ENCODE assay signal across 9 cellular contexts in the genomic region with DNA sequence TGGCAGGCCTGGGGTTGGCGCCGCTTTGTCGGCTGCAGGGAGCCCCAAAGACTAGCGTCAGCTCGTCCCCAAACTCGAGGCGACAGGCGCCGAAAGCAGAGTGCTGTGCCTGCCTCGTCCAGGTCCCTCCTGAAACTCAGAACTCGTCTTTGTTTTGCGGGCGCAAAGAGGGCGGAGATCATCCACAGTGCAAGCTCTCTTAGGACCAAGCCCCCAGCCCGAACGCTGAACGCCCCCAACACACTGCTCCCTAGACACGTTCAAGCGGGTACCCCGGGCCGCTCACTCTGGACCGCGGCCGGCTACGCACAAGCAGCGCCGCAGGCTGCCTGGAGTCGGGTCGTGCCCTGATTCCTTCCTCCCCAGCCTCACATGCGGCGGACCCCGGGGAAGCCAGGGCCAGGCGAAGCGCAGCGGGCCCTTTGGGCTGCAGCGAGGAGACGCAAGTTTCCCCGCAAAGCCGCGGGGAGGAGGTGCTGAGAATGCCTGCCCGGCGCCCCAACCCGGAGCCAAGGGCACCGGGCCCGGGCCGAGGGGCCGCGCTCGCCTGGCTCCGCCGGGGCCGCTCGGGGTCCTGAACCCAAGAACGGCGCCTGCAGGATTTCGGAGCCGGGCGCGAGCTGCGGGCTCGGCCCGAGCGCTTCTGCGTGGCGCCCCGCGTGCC. TPM values are rescaled to one million over a fixed set of nuclear protein-coding genes. Genes with fewer than 3 reads are reported as not detected.
DNase-seq lines count a peak whose midpoint lies in the region; ATAC-seq and TF ChIP-seq lines count a peak whose summit lies in the region.
"Had no signal": no experiment of that assay in that cellular context is flagged by ENCODE, and none has a peak within 500 bp of the region (broad histone marks: within the 10 kb centered on the region; RNA-seq: fewer than 3 reads in every experiment).

No MANE protein-coding gene starts in this region.

- H3K27ac ChIP-seq in left ventricle myocardium inferior (replicated peaks) (no peak overlapping the region), right atrium auricular region (no peak overlapping the region), lung (ENCODE audit: low read depth in 1 of 2, low read length in 1 of 2) (no peak overlapping the region), urinary bladder (ENCODE audit: low read depth) (no peak overlapping the region)

- H3K9me3 ChIP-seq in left ventricle myocardium inferior (replicated peaks): no peaks in the 10 kb centered on the region
- no peaks in the 10 kb centered on the region for H3K9me3 ChIP-seq in right atrium auricular region
- peaks cover 0 to 4% of the 10 kb centered on the region in 2 donors for H3K9me3 ChIP-seq in lung (ENCODE audit: control insufficient read depth in 2 of 2, insufficient read depth in 1 of 2, low read length in 1 of 2)

- intact Hi-C loops in left ventricle myocardium inferior (cut with micrococcal nuclease): no loop called here

- H3K4me1 Mint-ChIP-seq in activated naive CD8-positive, alpha-beta T cell treated with anti-CD3 and anti-CD28 coated beads, Interleukin-2, amount 50 U/mL, for 24 hours: peaks cover 11% of the 10 kb centered on the region

- H3K4me3 ChIP-seq in left ventricle myocardium inferior (peak overlapping the region; percentile 61), right atrium auricular region (peak overlapping the region in 1 of 2 donors; percentile 45), lung (no peak overlapping the region), urinary bladder (ENCODE audit: low read depth, low read length) (peak overlapping the region; percentile 55)
- H3K4me3 ChIP-seq: K562 had no signal

- no peaks in the 10 kb centered on the region for H3K36me3 ChIP-seq in left ventricle myocardium inferior
- no peaks in the 10 kb centered on the region for H3K36me3 ChIP-seq in right atrium auricular region
- H3K36me3 ChIP-seq in lung (ENCODE audit: control insufficient read depth in 2 of 2, insufficient read depth in 2 of 2, low read length in 2 of 2): no peaks in the 10 kb centered on the region
- no peaks in the 10 kb centered on the region for H3K36me3 ChIP-seq in urinary bladder (ENCODE audit: insufficient read depth)

- TF ChIP-seq CTCF in left ventricle myocardium inferior (IDR thresholded peaks at IDR 0.05; ENCODE audit: borderline replicate concordance): no peak
- no peak for TF ChIP-seq CTCF in right atrium auricular region (IDR thresholded peaks at IDR 0.05)
- TF ChIP-seq CTCF in lung (IDR thresholded peaks at IDR 0.05; ENCODE audit: control extremely low read depth, extremely low read depth): no peak

- peaks cover 2% of the 10 kb centered on the region for H3K36me3 Mint-ChIP-seq in activated naive CD8-positive, alpha-beta T cell treated with anti-CD3 and anti-CD28 coated beads, Interleukin-2, amount 50 U/mL, for 24 hours (ENCODE audit: low read depth)

- DNase-seq in left ventricle myocardium inferior (no peak), right atrium auricular region (ENCODE audit: low spot score) (no peak), lung (ENCODE audit: low spot score) (no peak), HT-29 (ENCODE audit: low spot score) (no peak), HuH-7.5 (ENCODE audit: low spot score) (no peak), midbrain (lab: John Stamatoyannopoulos, UW) (no peak)
- peak; percentile 12 for DNase-seq in activated naive CD8-positive, alpha-beta T cell treated with anti-CD3 and anti-CD28 coated beads, Interleukin-2, amount 50 U/mL, for 24 hours

- WGBS in lung, 2 donors: 1 to 2% methylated on average over 52 to 67 of the region's 67 CpGs
- WGBS in urinary bladder: under 1% methylated on average over 67 of the region's 67 CpGs

- no peaks in the 10 kb centered on the region for H3K9me3 Mint-ChIP-seq in activated naive CD8-positive, alpha-beta T cell treated with anti-CD3 and anti-CD28 coated beads, Interleukin-2, amount 50 U/mL, for 24 hours

- H3K27me3 Mint-ChIP-seq in activated naive CD8-positive, alpha-beta T cell treated with anti-CD3 and anti-CD28 coated beads, Interleukin-2, amount 50 U/mL, for 24 hours: peaks cover 66% of the 10 kb centered on the region

- no peak overlapping the region for H3K27ac Mint-ChIP-seq in activated naive CD8-positive, alpha-beta T cell treated with anti-CD3 and anti-CD28 coated beads, Interleukin-2, amount 50 U/mL, for 24 hours

- peak overlapping the region; percentile 66 for H3K4me3 Mint-ChIP-seq in activated naive CD8-positive, alpha-beta T cell treated with anti-CD3 and anti-CD28 coated beads, Interleukin-2, amount 50 U/mL, for 24 hours

- H3K4me1 ChIP-seq in left ventricle myocardium inferior: peaks cover 34% of the 10 kb centered on the region
- H3K4me1 ChIP-seq in right atrium auricular region: peaks cover 0 to 29% of the 10 kb centered on the region in 2 donors
- H3K4me1 ChIP-seq in lung (ENCODE audit: control insufficient read depth in 2 of 2, insufficient read depth in 2 of 2, low read length in 2 of 2): peaks cover 7 to 17% of the 10 kb centered on the region in 2 donors
- peaks cover 4% of the 10 kb centered on the region for H3K4me1 ChIP-seq in urinary bladder (ENCODE audit: insufficient read depth)

- H3K27me3 ChIP-seq in left ventricle myocardium inferior (ENCODE audit: low read depth) (peaks cover 91% of the 10 kb centered on the region), right atrium auricular region (peaks cover 3 to 17% of the 10 kb centered on the region in 2 donors), lung (ENCODE audit: control insufficient read depth, insufficient read depth) (peaks cover 9% of the 10 kb centered on the region)

- peak; percentile 13 for ATAC-seq in activated naive CD8-positive, alpha-beta T cell treated with anti-CD3 and anti-CD28 coated beads, Interleukin-2, amount 50 U/mL, for 24 hours
- ATAC-seq in lung (ENCODE audit: insufficient read depth, low FRiP score): peak; percentile 24

RNA-seq across cellular contexts. Expression of a gene that starts 0.9 kb away (rescaled TPM):
- total RNA-seq in left ventricle myocardium inferior: not detected
- total RNA-seq in right atrium auricular region: not detected
- total RNA-seq in lung: 1 to 10 TPM in 1 of 2 donors, under 1 TPM in 1; 0.26 to 1.4 TPM
- polyA plus RNA-seq in lung: under 1 TPM; 0.08 to 0.35 TPM
- total RNA-seq in urinary bladder: 7.5 TPM
- 4.0 TPM for polyA plus RNA-seq in urinary bladder
- total RNA-seq in HT-29 (2014; rRNA removed; shearing (Covaris generic)): 0.33 TPM in 1 of 2 replicates, not detected in the other
- total RNA-seq: K562 had no signal
